8 cellular contexts compared by ENCODE assay signal in genomic region chrX:283115-283845, GRCh38. TPM values are rescaled to one million over a fixed set of nuclear protein-coding genes. Genes with fewer than 3 reads are reported as not detected.
DNase-seq lines count a peak whose midpoint lies in the region; ATAC-seq, FAIRE-seq and TF ChIP-seq lines count a peak whose summit lies in the region.

No MANE protein-coding gene starts in this region.

- POLR2A ChIA-PET in GM12878 (lab: Charles Lee): no interaction called here

- H3K27ac ChIP-seq in SJSA1 (peak overlapping the region; percentile 50; the same call in 1 of the 2 replicates), GM12878 (ENCODE audit: control insufficient read depth, insufficient read depth) (peak overlapping the region; percentile 64), iPS-20b (ENCODE audit: low read length) (no peak overlapping the region), spleen (peak overlapping the region in 6 of 8 donors; percentile 55 to 86 (median 79))

- no peaks in the 10 kb centered on the region for H3K9me3 ChIP-seq in SJSA1 (replicated peaks)
- H3K9me3 ChIP-seq in GM12878 (replicated peaks; ENCODE audit: control insufficient read depth, insufficient read depth, low read length): no peaks in the 10 kb centered on the region
- no peaks in the 10 kb centered on the region; the same call in 1 of the 2 replicates for H3K9me3 ChIP-seq in iPS-20b (ENCODE audit: insufficient read depth, low read depth, low read length)
- no peaks in the 10 kb centered on the region for H3K9me3 ChIP-seq in spleen

- H3K9ac ChIP-seq in GM12878 (ENCODE audit: control insufficient read depth, insufficient read depth, low read length) (peak overlapping the region; percentile 74), iPS-20b (ENCODE audit: low read depth, low read length) (peak overlapping the region; percentile 92; the same call in 1 of the 2 replicates)

- no peak for TF ChIP-seq EP300 in GM12878 (IDR thresholded peaks at IDR 0.05; ENCODE audit: borderline replicate concordance in 1 of 2, control insufficient read depth in 1 of 2, low read depth in 2 of 2, low read length in 2 of 2)

- peak overlapping the region; percentile 73 for H2AFZ ChIP-seq in GM12878 (ENCODE audit: control insufficient read depth, low read depth, low read length)

- peak overlapping the region; percentile 62 for H3K4me2 ChIP-seq in GM12878 (ENCODE audit: control insufficient read depth, insufficient read depth)

- H3K27me3 ChIP-seq in SJSA1 (replicated peaks) (no peaks in the 10 kb centered on the region), GM12878 (replicated peaks in 1 of 2; ENCODE audit: control insufficient read depth in 2 of 2, insufficient read depth in 2 of 2, low read length in 1 of 2) (no peaks in the 10 kb centered on the region), iPS-20b (ENCODE audit: insufficient read depth, low read length) (no peaks in the 10 kb centered on the region), spleen (replicated peaks in 1 of 7) (no peaks in the 10 kb centered on the region)

- TF ChIP-seq RAD21 in GM12878 (IDR thresholded peaks at IDR 0.05; ENCODE audit: insufficient read depth, low read depth, low read length): no peak

- H3K4me3 ChIP-seq in SJSA1 (peak overlapping the region; percentile 43), GM12878 (peak overlapping the region; percentile 67), iPS-20b (ENCODE audit: low read length) (peak overlapping the region; percentile 90), spleen (peak overlapping the region; percentile 40 to 74 (median 49))

- intact Hi-C loops in GM12878 (cut with micrococcal nuclease; ENCODE audit: unreplicated experiment) (loop anchor here (5.0 kb wide), 1 partner anchor 34 kb away; the partner anchor contains the start of gene GTPBP6), spleen (cut with DNase I; ENCODE audit: low total_unique reads) (no loop called here)

- 0% methylated on average over 24 of the region's 45 CpGs for WGBS in GM12878 (ENCODE audit: insufficient coverage, insufficient replicate concordance, low lambda C conversion rate, missing lambda C conversion rate)
- WGBS in spleen, 5 donors: 1 to 3% (median 1%) methylated on average over 31 to 45 of the region's 45 CpGs

- H3K4me1 ChIP-seq in SJSA1 (replicated peaks) (0 out of 2 replicates have a peak, but pooled peaks cover 5% of the 10 kb centered on the region), GM12878 (ENCODE audit: control insufficient read depth, insufficient read depth, low read length) (peaks cover 11% of the 10 kb centered on the region), iPS-20b (ENCODE audit: insufficient read depth, low read length) (peaks cover 4% of the 10 kb centered on the region; the same call in 1 of the 2 replicates), spleen (peaks cover 6 to 48% (median 23%) of the 10 kb centered on the region in 6 donors)

- no peaks in the 10 kb centered on the region; the same call in 1 of the 2 replicates for H3K79me2 ChIP-seq in GM12878 (ENCODE audit: control insufficient read depth, insufficient read depth, low read length)

- SMC1A ChIA-PET in GM12878 (lab: Charles Lee; ENCODE audit: uncharacterized antibody, unreplicated experiment): no interaction called here

- DNase-seq in GM13977 (ENCODE audit: low spot score) (peak; percentile 96), SJSA1 (ENCODE audit: low read depth in 1 of 2, low spot score in 2 of 2) (peak; percentile 79 to 86), GM12878 (ENCODE audit: low read depth, low spot score) (peak; percentile 86), spleen (peak; percentile 96), C1 segment of cervical spinal cord (lab: John Stamatoyannopoulos, UW) (no peak), anterior cingulate cortex (lab: John Stamatoyannopoulos, UW) (no peak)

- in situ Hi-C loops in GM13977 (cut with MboI; ENCODE audit: low pct_unique_long_range_greater_than_20kb, low sequenced_read_pairs, unreplicated experiment) (no loop called here), GM12878 (cut with MboI) (no loop called here)

- H4K20me1 ChIP-seq in GM12878 (ENCODE audit: control insufficient read depth, insufficient read depth): no peaks in the 10 kb centered on the region

- no TSS peak for BruUV-seq in GM12878 (replicated peaks; lab: Mats Ljungman, UMichigan)

- H3K36me3 ChIP-seq in SJSA1 (peaks cover 24% of the 10 kb centered on the region), GM12878 (ENCODE audit: control insufficient read depth in 2 of 2, insufficient read depth in 2 of 2, low read length in 1 of 2) (peaks cover 5 to 11% of the 10 kb centered on the region in 2 experiments; a peak in 3 of 4 replicates), iPS-20b (ENCODE audit: insufficient read depth, low read depth, low read length) (peaks cover 42% of the 10 kb centered on the region), spleen (peaks cover 0 to 35% (median 17%) of the 10 kb centered on the region in 6 donors)

- RAD21 ChIA-PET in GM12878 (lab: Charles Lee; ENCODE audit: unreplicated experiment): no interaction called here

- TF ChIP-seq POLR2A in GM12878 (IDR thresholded peaks at IDR 0.05; ENCODE audit: low read depth, low read length) (peak; percentile 70), spleen (IDR thresholded peaks at IDR 0.05) (no peak)

- no peak for TF ChIP-seq CTCF in GM13977 (IDR thresholded peaks at IDR 0.05; ENCODE audit: extremely low read depth, insufficient read depth, missing control alignments)
- no peak for TF ChIP-seq CTCF in GM12878 (IDR thresholded peaks at IDR 0.05 in 2 of 3, conservative IDR thresholded peaks at IDR 0.05 in 1 of 3; ENCODE audit: control insufficient read depth in 2 of 3, extremely low read depth in 1 of 3, insufficient read depth in 1 of 3, low read depth in 3 of 3, low read length in 3 of 3)
- no peak for TF ChIP-seq CTCF in spleen (IDR thresholded peaks at IDR 0.05 in 8 of 11, conservative IDR thresholded peaks at IDR 0.05 in 3 of 11)

- ATAC-seq in HG02840 (IDR thresholded peaks at IDR 0.05; ENCODE audit: low FRiP score, unreplicated experiment) (peak; percentile 100), GM12878 (peak; percentile 99)

- CTCF ChIA-PET in GM12878 (lab: Yijun Ruan, JAX): no interaction called here

- FAIRE-seq in GM12878 (lab: Jason Lieb, UNC): peak; percentile 98

TF ChIP-seq in GM12878, 131 proteins besides CTCF, POLR2A, EP300 and RAD21 (continues in another document):
- TF ChIP-seq, protein P1, sequence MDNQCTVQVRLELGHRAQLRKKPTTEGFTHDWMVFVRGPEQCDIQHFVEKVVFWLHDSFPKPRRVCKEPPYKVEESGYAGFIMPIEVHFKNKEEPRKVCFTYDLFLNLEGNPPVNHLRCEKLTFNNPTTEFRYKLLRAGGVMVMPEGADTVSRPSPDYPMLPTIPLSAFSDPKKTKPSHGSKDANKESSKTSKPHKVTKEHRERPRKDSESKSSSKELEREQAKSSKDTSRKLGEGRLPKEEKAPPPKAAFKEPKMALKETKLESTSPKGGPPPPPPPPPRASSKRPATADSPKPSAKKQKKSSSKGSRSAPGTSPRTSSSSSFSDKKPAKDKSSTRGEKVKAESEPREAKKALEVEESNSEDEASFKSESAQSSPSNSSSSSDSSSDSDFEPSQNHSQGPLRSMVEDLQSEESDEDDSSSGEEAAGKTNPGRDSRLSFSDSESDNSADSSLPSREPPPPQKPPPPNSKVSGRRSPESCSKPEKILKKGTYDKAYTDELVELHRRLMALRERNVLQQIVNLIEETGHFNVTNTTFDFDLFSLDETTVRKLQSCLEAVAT (IDR thresholded peaks at IDR 0.05): no peak; the same call in 1 of the 2 replicates
- TF ChIP-seq POLR2AphosphoS5 (IDR thresholded peaks at IDR 0.05; ENCODE audit: low read length): peak; percentile 45; the same call in 1 of the 2 replicates
- no peak for TF ChIP-seq SMAD5 (IDR thresholded peaks at IDR 0.05; ENCODE audit: low read depth)

RNA-seq across cellular contexts. Expression of gene PLCXD1, which starts 2.1 kb away (rescaled TPM):
- total RNA-seq in SJSA1 (2014; rRNA removed; shearing (Covaris generic)): 14.8 and 20.1 TPM in 2 replicates
- 66.9 and 72.5 TPM in 2 replicates for total RNA-seq in GM12878 (2013; cell fraction: nucleolus; rRNA removed)
- total RNA-seq in GM12878 (2014; rRNA removed) (23.6 and 28.8 TPM in 2 replicates), GM12878 (2014; rRNA removed; fragmentation: Illumina TruSeq; extraction: Trizol) (12.2 and 14.8 TPM in 2 replicates), GM12878 (2021) (27.5 and 28.6 TPM in 2 replicates), spleen (10 to 100 TPM; 13.0 to 35.0 (median 24.3) TPM)
- polyA plus RNA-seq in GM12878 (2011; ENCODE audit: low read depth): 16.7 TPM
- polyA plus RNA-seq in GM12878 (2011; rRNA removed) (24.7 and 49.7 TPM in 2 replicates), GM12878 (2014; fragmentation: Illumina TruSeq; extraction: Trizol) (12.5 and 21.2 TPM in 2 replicates), GM12878 (2014; fragmentation: Nextera tagmentation; extraction: Ambion mirVana) (1 to 10 TPM; 2.4 to 3.4 TPM), GM12878 (2014; rRNA removed) (49.7 and 49.8 TPM in 2 replicates), GM12878 (2016; fragmentation: Nextera tagmentation; extraction: Ambion mirVana) (10 to 100 TPM; 11.2 to 11.6 TPM), spleen (10 to 100 TPM in 2 of 3 donors, 1 to 10 TPM in 1; 9.9 to 21.3 (median 11.5) TPM)
- 65.3 and 73.9 TPM in 2 replicates for polyA plus RNA-seq in GM12878 (2011; cell fraction: cytosol; rRNA removed)
- 128 and 175 TPM in 2 replicates for polyA plus RNA-seq in GM12878 (2011; cell fraction: nucleus; rRNA removed)
- 28.7 and 35.2 TPM in 2 replicates for polyA plus RNA-seq in GM12878 (2012)
- 46.4 and 79.6 TPM in 2 replicates for polyA minus RNA-seq in GM12878 (2011; rRNA and poly(A)+ RNA removed)
- polyA minus RNA-seq in GM12878 (2011; cell fraction: cytosol; rRNA and poly(A)+ RNA removed): 37.4 and 40.9 TPM in 2 replicates
- polyA minus RNA-seq in GM12878 (2011; cell fraction: nucleus; rRNA and poly(A)+ RNA removed): 21.3 and 30.1 TPM in 2 replicates

RNA-seq across cellular contexts. Expression of gene GTPBP6, which starts 35.3 kb away (rescaled TPM):
- 44.7 and 50.9 TPM in 2 replicates for total RNA-seq in SJSA1 (2014; rRNA removed; shearing (Covaris generic))
- total RNA-seq in GM12878 (2013; cell fraction: nucleolus; rRNA removed): 16.9 and 20.4 TPM in 2 replicates
- total RNA-seq in GM12878 (2014; rRNA removed) (42.7 and 49.1 TPM in 2 replicates), GM12878 (2014; rRNA removed; fragmentation: Illumina TruSeq; extraction: Trizol) (11.6 and 14.7 TPM in 2 replicates), GM12878 (2021) (65.9 and 71.0 TPM in 2 replicates), spleen (10 to 100 TPM; 25.4 to 50.4 (median 37.6) TPM)
- polyA plus RNA-seq in GM12878 (2011; ENCODE audit: low read depth): 15.0 TPM
- polyA plus RNA-seq in GM12878 (2011; rRNA removed) (10.6 and 27.5 TPM in 2 replicates), GM12878 (2014; fragmentation: Illumina TruSeq; extraction: Trizol) (4.8 and 8.6 TPM in 2 replicates), GM12878 (2014; fragmentation: Nextera tagmentation; extraction: Ambion mirVana) (1 to 10 TPM in 1 of 2 experiments, under 1 TPM in 1; 0.31 to 1.9 TPM), GM12878 (2014; rRNA removed) (48.2 and 55.5 TPM in 2 replicates), GM12878 (2016; fragmentation: Nextera tagmentation; extraction: Ambion mirVana) (10 to 100 TPM in 1 of 2 experiments, 1 to 10 TPM in 1; 8.5 to 46.1 TPM), spleen (10 to 100 TPM; 43.8 to 69.4 (median 43.9) TPM)
- 37.2 and 59.1 TPM in 2 replicates for polyA plus RNA-seq in GM12878 (2011; cell fraction: cytosol; rRNA removed)
- 60.0 and 78.8 TPM in 2 replicates for polyA plus RNA-seq in GM12878 (2011; cell fraction: nucleus; rRNA removed)
- polyA plus RNA-seq in GM12878 (2012): 40.8 and 42.6 TPM in 2 replicates
- 20.8 and 31.1 TPM in 2 replicates for polyA minus RNA-seq in GM12878 (2011; rRNA and poly(A)+ RNA removed)
- 14.2 and 16.7 TPM in 2 replicates for polyA minus RNA-seq in GM12878 (2011; cell fraction: cytosol; rRNA and poly(A)+ RNA removed)
- polyA minus RNA-seq in GM12878 (2011; cell fraction: nucleus; rRNA and poly(A)+ RNA removed): 8.3 and 17.0 TPM in 2 replicates

Comparison
In these comparisons a context has a peak if more than half of its experiments do, and no peak if none do; other contexts are left out.
1. DNase-seq: peak in GM13977 (single experiment), SJSA1 (2 of 2), GM12878 (single experiment) and spleen (single experiment); none in C1 segment of cervical spinal cord (0 of 14) and anterior cingulate cortex (0 of 58).
2. Peak in every context shown above with its lines, with median percentiles within 50 percentile points of each other: H3K4me3 ChIP-seq.